28 cellular contexts compared by ENCODE assay signal in the genomic region with DNA sequence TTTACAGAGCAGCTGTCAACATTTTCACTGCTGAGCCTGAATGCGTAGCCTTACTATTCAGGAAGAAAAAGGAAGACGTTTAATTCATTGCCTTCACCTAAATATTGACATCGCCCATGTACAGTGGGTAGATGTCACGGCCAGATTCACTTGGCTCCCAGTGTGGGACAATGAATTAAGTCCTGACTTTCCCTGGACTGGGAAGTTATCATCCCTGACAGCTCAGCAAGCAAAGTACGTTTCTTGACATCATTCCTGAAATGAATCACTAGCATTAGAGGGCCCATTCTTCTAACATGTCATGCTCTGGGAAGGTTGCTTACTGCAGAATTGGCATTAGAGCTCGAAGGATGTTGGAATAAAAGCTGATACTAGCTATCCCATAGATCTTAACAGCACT. TPM values are rescaled to one million over a fixed set of nuclear protein-coding genes. Genes with fewer than 3 reads are reported as not detected.
"Had no signal": no experiment of that assay in that cellular context is flagged by ENCODE, and none has a peak within 500 bp of the region (broad histone marks: within the 10 kb centered on the region; RNA-seq: fewer than 3 reads in every experiment).

No MANE protein-coding gene starts in this region.

- DNase-seq: activated CD4-positive, alpha-beta memory T cell treated with anti-CD3 and anti-CD28 coated beads, Interleukin-2, amount 10 ng/mL, durations not matched to agents 7 days and 5 days; activated CD4-positive, alpha-beta T cell treated with anti-CD3 and anti-CD28 coated beads for 36 hours; activated CD4-positive, alpha-beta T cell treated with anti-CD3 and anti-CD28 coated beads, Interleukin-2, amount 50 U/mL, for 1 hour; activated naive CD4-positive, alpha-beta T cell; activated T-cell treated with anti-CD3 and anti-CD28 coated beads, Interleukin-2, amount 50 U/mL, for 72 hours; aorta; brain microvascular endothelial cell; KG1; NCI-H1048; NCI-H146; NCI-H1930; NCI-H2171; NCI-H2227 treated with DMSO at 0.1 percent for 48 hours; NCI-H446 treated with DMSO at 0.1 percent for 48 hours; NCI-H524 treated with DMSO at 0.1 percent for 48 hours; NCI-H82; OCI-M1; Peyer's patch; SHP77; T-helper 17 cell; T-helper 9 cell had no signal

- H3K36me3 ChIP-seq: brain microvascular endothelial cell, cardiac muscle cell, Peyer's patch, SJSA1 had no signal

- H3K4me1 Mint-ChIP-seq: activated CD4-positive, alpha-beta memory T cell treated with anti-CD3 and anti-CD28 coated beads, Interleukin-2, amount 10 ng/mL, durations not matched to agents 7 days and 5 days; activated CD4-positive, alpha-beta T cell treated with anti-CD3 and anti-CD28 coated beads for 36 hours; activated naive CD4-positive, alpha-beta T cell treated with anti-CD3 and anti-CD28 coated beads, Interleukin-2, amount 50 U/mL, for 24 hours; IgD-negative memory B cell; T-helper 17 cell had no signal

- H3K36me3 Mint-ChIP-seq: activated naive CD4-positive, alpha-beta T cell treated with anti-CD3 and anti-CD28 coated beads, Interleukin-2, amount 50 U/mL, for 24 hours; IgD-negative memory B cell had no signal

- H3K27ac Mint-ChIP-seq: activated CD4-positive, alpha-beta memory T cell treated with anti-CD3 and anti-CD28 coated beads, Interleukin-2, amount 10 ng/mL, durations not matched to agents 7 days and 5 days; activated CD4-positive, alpha-beta T cell treated with anti-CD3 and anti-CD28 coated beads for 36 hours; activated naive CD4-positive, alpha-beta T cell treated with anti-CD3 and anti-CD28 coated beads, Interleukin-2, amount 50 U/mL, for 24 hours; activated T-cell treated with anti-CD3 and anti-CD28 coated beads, Interleukin-2, amount 50 U/mL, for 72 hours; IgD-negative memory B cell; T-helper 17 cell had no signal

- H3K9me3 Mint-ChIP-seq: activated CD4-positive, alpha-beta memory T cell treated with anti-CD3 and anti-CD28 coated beads, Interleukin-2, amount 10 ng/mL, durations not matched to agents 7 days and 5 days; activated naive CD4-positive, alpha-beta T cell treated with anti-CD3 and anti-CD28 coated beads, Interleukin-2, amount 50 U/mL, for 24 hours; activated T-cell treated with anti-CD3 and anti-CD28 coated beads, Interleukin-2, amount 50 U/mL, for 72 hours had no signal

- H3K9me3 ChIP-seq: Peyer's patch, SJSA1 had no signal

- H3K4me1 ChIP-seq: Peyer's patch, SJSA1 had no signal

- H3K27me3 ChIP-seq: brain microvascular endothelial cell, cardiac muscle cell, Peyer's patch, SJSA1 had no signal

- ATAC-seq: activated CD4-positive, alpha-beta T cell treated with anti-CD3 and anti-CD28 coated beads for 36 hours; activated T-cell treated with anti-CD3 and anti-CD28 coated beads, Interleukin-2, amount 50 U/mL, for 72 hours; T-helper 17 cell had no signal

- H3K27me3 Mint-ChIP-seq: activated naive CD4-positive, alpha-beta T cell treated with anti-CD3 and anti-CD28 coated beads, Interleukin-2, amount 50 U/mL, for 24 hours had no signal

- H3K4me3 Mint-ChIP-seq: activated CD4-positive, alpha-beta memory T cell treated with anti-CD3 and anti-CD28 coated beads, Interleukin-2, amount 10 ng/mL, durations not matched to agents 7 days and 5 days; activated CD4-positive, alpha-beta T cell treated with anti-CD3 and anti-CD28 coated beads for 36 hours; activated naive CD4-positive, alpha-beta T cell treated with anti-CD3 and anti-CD28 coated beads, Interleukin-2, amount 50 U/mL, for 24 hours; activated T-cell treated with anti-CD3 and anti-CD28 coated beads, Interleukin-2, amount 50 U/mL, for 72 hours; IgD-negative memory B cell; T-helper 17 cell had no signal

- H3K4me3 ChIP-seq: cardiac muscle cell, Peyer's patch, SJSA1 had no signal

- H3K27ac ChIP-seq: brain microvascular endothelial cell, cardiac muscle cell, Peyer's patch, SJSA1, VCaP had no signal

RNA-seq across cellular contexts. Expression of gene LRRC53, which starts 37.8 kb away (rescaled TPM):
- total RNA-seq: activated CD4-positive, alpha-beta memory T cell treated with anti-CD3 and anti-CD28 coated beads, Interleukin-2, amount 10 ng/mL, durations not matched to agents 7 days and 5 days; activated CD4-positive, alpha-beta T cell treated with anti-CD3 and anti-CD28 coated beads for 36 hours; activated CD8-positive, alpha-beta memory T cell treated with anti-CD3 and anti-CD28 coated beads for 36 hours; activated T-cell treated with anti-CD3 and anti-CD28 coated beads, Interleukin-2, amount 50 U/mL, for 72 hours; aorta; M059J; Peyer's patch; SJSA1; T-helper 17 cell had no signal
- polyA plus RNA-seq: aorta, IgD-negative memory B cell had no signal
